11 cellular contexts compared by ENCODE assay signal in genomic region chr3:12708584-12709192, GRCh38. TPM values are rescaled to one million over a fixed set of nuclear protein-coding genes. Genes with fewer than 3 reads are reported as not detected.
A peak's percentile ranks its signal among the peaks of the same experiment; 100 is the strongest.
DNase-seq lines count a peak whose midpoint lies in the region; ATAC-seq and TF ChIP-seq lines count a peak whose summit lies in the region.
"Had no signal": no experiment of that assay in that cellular context is flagged by ENCODE, and none has a peak within 500 bp of the region (broad histone marks: within the 10 kb centered on the region; RNA-seq: fewer than 3 reads in every experiment).

No MANE protein-coding gene starts in this region.

- H3K9ac ChIP-seq in smooth muscle cell (ENCODE audit: low read depth), result no peak overlapping the region

- H3K79me2 ChIP-seq in smooth muscle cell (ENCODE audit: low read depth), result no peaks in the 10 kb centered on the region

- H3K4me2 ChIP-seq in smooth muscle cell, result no peak overlapping the region

- no peaks in the 10 kb centered on the region for H3K36me3 ChIP-seq in aorta (ENCODE audit: control insufficient read depth in 1 of 2, insufficient read depth in 2 of 2, low read length in 1 of 2)
- H3K36me3 ChIP-seq in smooth muscle cell (ENCODE audit: low read depth), result no peaks in the 10 kb centered on the region

- 34 to 38% methylated on average over 6 of the region's 6 CpGs for WGBS in aorta, 2 donors
- 58% methylated on average over 6 of the region's 6 CpGs for WGBS in smooth muscle cell (ENCODE audit: low lambda C conversion rate)

- ATAC-seq in Right ventricle myocardium superior (ENCODE audit: poor library complexity), result peak; percentile 36
- ATAC-seq in left ventricle myocardium superior, result peak; percentile 59
- peak; percentile 77 for ATAC-seq in aorta (ENCODE audit: low FRiP score)
- no peak for ATAC-seq in HG03565 (IDR thresholded peaks at IDR 0.05; ENCODE audit: unreplicated experiment)

- no peak overlapping the region for H2AFZ ChIP-seq in smooth muscle cell (ENCODE audit: low read depth)

- H3K27me3 ChIP-seq in aorta (ENCODE audit: control insufficient read depth in 1 of 2, insufficient read depth in 2 of 2, low read length in 1 of 2) (no peaks in the 10 kb centered on the region), smooth muscle cell (ENCODE audit: low read depth) (no peaks in the 10 kb centered on the region)

- no peaks in the 10 kb centered on the region for H3F3A ChIP-seq in smooth muscle cell (ENCODE audit: low read depth)

- no peak overlapping the region for H3K4me3 ChIP-seq in astrocyte of the cerebellum (ENCODE audit: low read depth, low read length)
- H3K4me3 ChIP-seq in aorta (ENCODE audit: low read length in 2 of 2), result no peak overlapping the region
- H3K4me3 ChIP-seq in smooth muscle cell, result no peak overlapping the region

- DNase-seq in Right ventricle myocardium superior (peak; percentile 54), cardiac septum (ENCODE audit: low spot score) (no peak), astrocyte of the cerebellum (ENCODE audit: low read depth) (peak; percentile 88), left ventricle myocardium superior (peak; percentile 63), aorta (peak; percentile 88 to 93), smooth muscle cell (lab: John Stamatoyannopoulos, UW; ENCODE audit: unreplicated experiment) (no peak), cortex of kidney (lab: John Stamatoyannopoulos, UW) (no peak)
- DNase-seq: activated CD8-positive, alpha-beta memory T cell treated with anti-CD3 and anti-CD28 coated beads, Interleukin-2, amount 50 U/mL, for 4 hours; NCI-H526 had no signal

- H3K9me3 ChIP-seq in aorta (ENCODE audit: control insufficient read depth, low read length) (no peaks in the 10 kb centered on the region), smooth muscle cell (replicated peaks; ENCODE audit: low read depth) (no peaks in the 10 kb centered on the region)

- intact Hi-C loops in Right ventricle myocardium superior (cut with DNase I), result no loop called here
- intact Hi-C loops in cardiac septum (cut with DNase I), result no loop called here
- intact Hi-C loops in left ventricle myocardium superior (cut with micrococcal nuclease), result no loop called here
- intact Hi-C loops in aorta (cut with DNase I), result loop anchor here (5.0 to 10.0 kb wide), 4 partner anchors 46 to 574 kb away; partner anchors contain the start of genes MKRN2 (in 1 of the 2), RAF1 (in 1 of the 2) and RPL32 (in 1 of the 2)

- in situ Hi-C loops in astrocyte of the cerebellum (cut with HindIII; ENCODE audit: low sequenced_read_pairs), result no loop called here

- H4K20me1 ChIP-seq in smooth muscle cell (ENCODE audit: low read depth), result no peaks in the 10 kb centered on the region

- H3K27ac ChIP-seq in aorta (ENCODE audit: low read depth in 1 of 2, low read length in 2 of 2) (no peak overlapping the region), smooth muscle cell (ENCODE audit: low read depth) (no peak overlapping the region)

- peaks cover 0 to 2% of the 10 kb centered on the region in 2 donors for H3K4me1 ChIP-seq in aorta (ENCODE audit: control insufficient read depth in 1 of 2, insufficient read depth in 2 of 2, low read length in 2 of 2)
- no peaks in the 10 kb centered on the region for H3K4me1 ChIP-seq in smooth muscle cell (ENCODE audit: low read depth)

- TF ChIP-seq CTCF in astrocyte of the cerebellum (IDR thresholded peaks at IDR 0.05; ENCODE audit: low read depth, low read length, missing control alignments), result peak; percentile 54
- TF ChIP-seq CTCF in smooth muscle cell (IDR thresholded peaks at IDR 0.05; ENCODE audit: borderline replicate concordance, insufficient read depth, poor library complexity, severe bottlenecking), result no peak

RNA-seq across cellular contexts. Expression of gene RAF1, which starts 44.8 kb away (rescaled TPM):
- total RNA-seq in Right ventricle myocardium superior (142 TPM), cardiac septum (118 TPM), left ventricle myocardium superior (153 TPM), aorta (100 to 1,000 TPM in 1 of 2 donors, 10 to 100 TPM in 1; 96.2 to 117 TPM), smooth muscle cell (72.2 and 75.4 TPM in 2 replicates)
- polyA plus RNA-seq in aorta (10 to 100 TPM; 57.0 to 83.2 TPM), smooth muscle cell (48.4 and 54.0 TPM in 2 replicates)

RNA-seq across cellular contexts. Expression of gene TMEM40, which starts 50.4 kb away (rescaled TPM):
- total RNA-seq in Right ventricle myocardium superior (5.6 TPM), cardiac septum (0.54 TPM), left ventricle myocardium superior (2.8 TPM), aorta (under 1 TPM in 1 of 2 donors, not detected in 1; 0.84 TPM), smooth muscle cell (6.4 and 6.7 TPM in 2 replicates)
- polyA plus RNA-seq in aorta (under 1 TPM in 1 of 2 donors, not detected in 1; 0.50 TPM), smooth muscle cell (6.8 and 15.6 TPM in 2 replicates)
- total RNA-seq: T-helper 2 cell treated with Interferon-gamma antibody and Interleukin-4, amounts not matched to agents 100 ng/mL and 5 ng/mL, for 36 hours had no signal

Comparison
In these comparisons a context has a peak if more than half of its experiments do, and no peak if none do; other contexts are left out.
1. DNase-seq: peak in Right ventricle myocardium superior (single experiment), astrocyte of the cerebellum (single experiment), left ventricle myocardium superior (single experiment) and aorta (2 of 2); none in cardiac septum (single experiment), smooth muscle cell (single experiment) and cortex of kidney (single experiment).
2. intact Hi-C loops: an anchor here in aorta (5.0 to 10.0 kb wide); none called in Right ventricle myocardium superior, cardiac septum and left ventricle myocardium superior.